ENCODE assay signal across 9 cellular contexts in genomic region chr6:27893836-27894807, GRCh38. TPM values are rescaled to one million over a fixed set of nuclear protein-coding genes. Genes with fewer than 3 reads are reported as not detected.
A peak's percentile ranks its signal among the peaks of the same experiment; 100 is the strongest.
DNase-seq lines count a peak whose midpoint lies in the region; ATAC-seq, FAIRE-seq and TF ChIP-seq lines count a peak whose summit lies in the region.
"Had no signal": no experiment of that assay in that cellular context is flagged by ENCODE, and none has a peak within 500 bp of the region (broad histone marks: within the 10 kb centered on the region; RNA-seq: fewer than 3 reads in every experiment).

No MANE protein-coding gene starts in this region.

- no peaks in the 10 kb centered on the region for H3K27me3 ChIP-seq in CD8-positive, alpha-beta T cell (ENCODE audit: insufficient read depth, low read length)

- H3K27ac ChIP-seq in CD8-positive, alpha-beta T cell (ENCODE audit: low read depth, low read length), result peak overlapping the region; percentile 73
- H3K27ac ChIP-seq in epithelial cell of prostate, result peak overlapping the region; percentile 77

- H3K9me3 Mint-ChIP-seq in CD8-positive, alpha-beta T cell, result peaks cover 2% of the 10 kb centered on the region
- H3K9me3 Mint-ChIP-seq: T-helper 1 cell treated with Interleukin-12 subunit alpha and Interleukin-12 subunit beta and Interleukin-4 antibody, amounts not matched to agents 30 μg/mL and 1 μg/mL, for 36 hours had no signal

- no peak for FAIRE-seq in HTR-8/SVneo (lab: Jason Lieb, UNC)

- intact Hi-C loops in CD8-positive, alpha-beta T cell (cut with DNase I, micrococcal nuclease), result loop anchor here (1.0 to 10.0 kb wide), 22 partner anchors 22 to 1872 kb away; partner anchors contain the start of gene ZNF184 (in 1 of the 2)

- no peaks in the 10 kb centered on the region for H3K9me3 ChIP-seq in CD8-positive, alpha-beta T cell (ENCODE audit: low read length)

- peak; percentile 50 to 83 (median 74) for DNase-seq in CD8-positive, alpha-beta T cell
- DNase-seq in HTR-8/SVneo (ENCODE audit: insufficient read length, low spot score) (peak; percentile 82), NOMO-1 treated with DMSO at 0.1 percent for 48 hours (lab: John Stamatoyannopoulos, UW; ENCODE audit: unreplicated experiment) (peak; percentile 92), activated T-cell treated with anti-CD3 and anti-CD28 coated beads for 24 hours (ENCODE audit: low read depth) (peak; percentile 76), epithelial cell of prostate (ENCODE audit: low read depth, low spot score) (no peak), middle frontal gyrus (ENCODE audit: extremely low spot score, low spot score) (peak; percentile 75)
- peak; percentile 86 for DNase-seq in stimulated activated CD8-positive, alpha-beta memory T cell treated with anti-CD3 and anti-CD28 coated beads, Interleukin-4, amount 100 ng/mL, for 48 hours

- peak overlapping the region; percentile 81 for H3K4me3 ChIP-seq in CD8-positive, alpha-beta T cell (ENCODE audit: low read depth, low read length)

- H3K4me3 Mint-ChIP-seq in CD8-positive, alpha-beta T cell, result no peak overlapping the region
- H3K4me3 Mint-ChIP-seq: T-helper 1 cell treated with Interleukin-12 subunit alpha and Interleukin-12 subunit beta and Interleukin-4 antibody, amounts not matched to agents 30 μg/mL and 1 μg/mL, for 36 hours had no signal

- POLR2A ChIA-PET in CD8-positive, alpha-beta T cell (lab: Charles Lee), result interaction anchor here (0.6 to 6.1 kb wide), 38 partner anchors 25 to 1874 kb away, joined by 3 to 448 read pairs (median 10); partner anchors contain the start of gene ZKSCAN3

- H3K4me1 ChIP-seq in CD8-positive, alpha-beta T cell (ENCODE audit: insufficient read depth, low read length), result peaks cover 18% of the 10 kb centered on the region

- ATAC-seq in CD8-positive, alpha-beta T cell, result peak; percentile 2
- no peak for ATAC-seq in GM21786 (IDR thresholded peaks at IDR 0.05; ENCODE audit: unreplicated experiment)

- CTCF ChIA-PET in CD8-positive, alpha-beta T cell (lab: Charles Lee), result interaction anchor here (0.6 to 7.6 kb wide), 32 partner anchors 11 to 1376 kb away, joined by 3 to 176 read pairs (median 6); partner anchors contain the start of genes POM121L2 and ZNF184

- TF ChIP-seq CTCF in CD8-positive, alpha-beta T cell (IDR thresholded peaks at IDR 0.05), result no peak

- no peak overlapping the region for H3K27ac Mint-ChIP-seq in CD8-positive, alpha-beta T cell
- H3K27ac Mint-ChIP-seq: T-helper 1 cell treated with Interleukin-12 subunit alpha and Interleukin-12 subunit beta and Interleukin-4 antibody, amounts not matched to agents 30 μg/mL and 1 μg/mL, for 36 hours had no signal

- no peaks in the 10 kb centered on the region for H3K27me3 Mint-ChIP-seq in CD8-positive, alpha-beta T cell (ENCODE audit: low read depth)

- H3K4me1 Mint-ChIP-seq in CD8-positive, alpha-beta T cell (ENCODE audit: low read depth), result peaks cover 29% of the 10 kb centered on the region

- no peaks in the 10 kb centered on the region for H3K36me3 ChIP-seq in CD8-positive, alpha-beta T cell (ENCODE audit: insufficient read depth, low read length)

- H3K36me3 Mint-ChIP-seq in CD8-positive, alpha-beta T cell, result peaks cover 7% of the 10 kb centered on the region

RNA-seq across cellular contexts. Expression of gene OR2B2, which starts 18.1 kb away (rescaled TPM):
- not detected for total RNA-seq in CD8-positive, alpha-beta T cell
